Comparison of ENCODE assay signal across 9 cellular contexts in the genomic region with DNA sequence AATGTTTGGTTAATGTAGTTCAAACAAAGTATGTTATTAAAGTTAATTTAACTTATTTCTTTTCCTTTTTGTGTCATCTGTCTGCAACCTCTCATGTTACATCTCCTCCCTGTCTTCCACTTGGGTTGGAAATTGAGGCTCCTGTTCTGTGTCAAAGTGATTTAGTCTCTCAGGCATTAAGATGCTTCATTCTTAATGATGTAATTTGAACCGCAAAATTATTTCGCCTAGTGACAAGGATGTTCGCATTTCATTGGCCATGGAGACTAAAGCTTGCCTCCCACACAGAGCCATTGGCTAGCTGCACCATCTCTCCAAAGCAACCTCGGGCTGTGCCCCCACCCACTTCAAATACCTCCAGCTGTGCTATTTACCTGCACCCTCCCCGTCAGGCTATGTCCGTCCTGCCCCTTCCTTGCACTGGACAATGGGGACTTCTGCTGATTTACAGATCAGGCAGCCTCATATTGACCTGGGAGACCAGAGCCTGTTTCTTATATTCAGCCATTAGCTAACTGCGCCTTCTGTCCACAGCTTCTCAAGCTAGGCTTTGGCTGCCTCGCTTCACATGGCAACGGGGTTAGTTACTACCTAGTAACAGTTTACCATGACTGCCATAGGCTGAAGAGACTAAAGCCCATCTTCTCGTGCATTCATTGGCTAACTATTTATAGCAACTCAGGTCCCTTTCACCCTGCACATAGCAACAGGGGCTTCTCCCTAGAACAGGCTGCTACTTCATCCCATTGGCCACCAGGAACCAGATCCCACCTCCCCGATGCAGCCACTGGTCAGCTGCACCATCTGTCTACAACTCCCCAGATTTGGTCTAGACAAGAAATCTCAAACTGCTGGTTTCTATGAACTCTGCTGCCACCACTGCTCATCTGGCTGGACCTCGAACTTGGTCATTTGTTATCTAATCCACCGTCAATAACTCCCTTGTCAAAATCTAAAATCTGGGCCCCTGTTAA. TPM values are rescaled to one million over a fixed set of nuclear protein-coding genes. Genes with fewer than 3 reads are reported as not detected.
DNase-seq lines count a peak whose midpoint lies in the region; ATAC-seq and TF ChIP-seq lines count a peak whose summit lies in the region.
"Had no signal": no experiment of that assay in that cellular context is flagged by ENCODE, and none has a peak within 500 bp of the region (broad histone marks: within the 10 kb centered on the region; RNA-seq: fewer than 3 reads in every experiment).

No MANE protein-coding gene starts in this region.

- H3K27ac ChIP-seq in adrenal gland (peak overlapping the region in 4 of 5 donors; percentile 73 to 97 (median 78)), neural progenitor cell (peak overlapping the region; percentile 88)

- DNase-seq in D341Med (ENCODE audit: low spot score) (peak; percentile 83), GM19240 (ENCODE audit: insufficient read length, low spot score) (peak; percentile 66), NCI-H446 treated with DMSO at 0.1 percent for 48 hours (lab: John Stamatoyannopoulos, UW) (peak; percentile 94), adrenal gland (peak; percentile 80 to 97 (median 91)), head of caudate nucleus (peak; percentile 59 to 94 (median 85)), neural progenitor cell (ENCODE audit: low spot score) (peak; percentile 91), mesenteric fat pad (ENCODE audit: low spot score) (no peak)

- H3K27ac Mint-ChIP-seq in neural progenitor cell = peak overlapping the region; percentile 99
- H3K27ac Mint-ChIP-seq: activated naive CD8-positive, alpha-beta T cell had no signal

- H3K36me3 ChIP-seq in adrenal gland (replicated peaks in 1 of 2) (no peaks in the 10 kb centered on the region), neural progenitor cell (no peaks in the 10 kb centered on the region)

- H3K4me1 ChIP-seq in adrenal gland (replicated peaks in 1 of 2) (no peaks in the 10 kb centered on the region), neural progenitor cell (peaks cover 9% of the 10 kb centered on the region)

- H3K27me3 ChIP-seq in adrenal gland = no peaks in the 10 kb centered on the region
- no peaks in the 10 kb centered on the region for H3K27me3 ChIP-seq in neural progenitor cell

- H3K4me1 Mint-ChIP-seq in neural progenitor cell = peaks cover 30% of the 10 kb centered on the region

- no peak overlapping the region for H2AFZ ChIP-seq in neural progenitor cell (replicated peaks)

- 1 to 38% (median 17%) methylated on average over 11 to 13 of the region's 13 CpGs for WGBS in adrenal gland, 4 donors

- ATAC-seq in HG03175 (IDR thresholded peaks at IDR 0.05; ENCODE audit: unreplicated experiment) = peak; percentile 88

- peak in 5 of 6 experiments; percentile 20 to 36 (median 27) for TF ChIP-seq CTCF in adrenal gland (IDR thresholded peaks at IDR 0.05)
- no peak for TF ChIP-seq CTCF in neural progenitor cell (IDR thresholded peaks at IDR 0.05)

- no peaks in the 10 kb centered on the region for H4K20me1 ChIP-seq in neural progenitor cell (ENCODE audit: low read depth)

- peaks cover 6% of the 10 kb centered on the region for H3K9me3 Mint-ChIP-seq in neural progenitor cell

- H3K36me3 Mint-ChIP-seq in neural progenitor cell = no peaks in the 10 kb centered on the region
- H3K36me3 Mint-ChIP-seq: activated naive CD8-positive, alpha-beta T cell had no signal

- H3K27me3 Mint-ChIP-seq in neural progenitor cell (ENCODE audit: insufficient read depth, low read depth) = peaks cover 6% of the 10 kb centered on the region
- H3K27me3 Mint-ChIP-seq: activated naive CD8-positive, alpha-beta T cell had no signal

- H3K4me3 Mint-ChIP-seq in neural progenitor cell = peak overlapping the region; percentile 85
- H3K4me3 Mint-ChIP-seq: activated naive CD8-positive, alpha-beta T cell had no signal

- TF ChIP-seq POLR2A in adrenal gland (IDR thresholded peaks at IDR 0.05) = peak in 1 of 2 donors; percentile 47

- H3K4me2 ChIP-seq in neural progenitor cell = peak overlapping the region; percentile 64

- H3K9me3 ChIP-seq in adrenal gland (replicated peaks in 1 of 3) = no peaks in the 10 kb centered on the region
- H3K9me3 ChIP-seq in neural progenitor cell (ENCODE audit: low read depth) = no peaks in the 10 kb centered on the region

- H3F3A ChIP-seq in neural progenitor cell (ENCODE audit: low read depth) = peaks cover 30% of the 10 kb centered on the region

- intact Hi-C loops in adrenal gland (cut with DNase I) = no loop called here
- intact Hi-C loops in head of caudate nucleus (cut with DNase I) = no loop called here

- H3K4me3 ChIP-seq in adrenal gland (peak overlapping the region in 1 of 4 donors; percentile 53), neural progenitor cell (peak overlapping the region; percentile 41)

- H3K9ac ChIP-seq in neural progenitor cell = no peak overlapping the region

- H3K79me2 ChIP-seq in neural progenitor cell (ENCODE audit: low read depth) = no peaks in the 10 kb centered on the region

RNA-seq across cellular contexts. Expression of gene ZNF157, which starts 8.6 kb away (rescaled TPM):
- total RNA-seq in adrenal gland = under 1 TPM in 4 of 8 donors, not detected in 4; 0.14 to 0.27 (median 0.25) TPM
- under 1 TPM; 0.10 to 0.20 (median 0.16) TPM for polyA plus RNA-seq in adrenal gland
- total RNA-seq in neural progenitor cell (ENCODE audit: low replicate concordance) = 0.47 and 1.4 TPM in 2 replicates
- total RNA-seq in mesenteric fat pad = not detected
